Comparison of ENCODE assay signal across 6 cellular contexts in genomic region chr19:54465367-54466109, GRCh38. TPM values are rescaled to one million over a fixed set of nuclear protein-coding genes. Genes with fewer than 3 reads are reported as not detected.
DNase-seq lines count a peak whose midpoint lies in the region; TF ChIP-seq lines count a peak whose summit lies in the region.

No MANE protein-coding gene starts in this region.

- H3K79me2 ChIP-seq in neural progenitor cell (ENCODE audit: low read depth), result no peaks in the 10 kb centered on the region

- H3F3A ChIP-seq in neural progenitor cell (ENCODE audit: low read depth), result peaks cover 45% of the 10 kb centered on the region

- H3K36me3 Mint-ChIP-seq in neural progenitor cell, result no peaks in the 10 kb centered on the region

- H3K27me3 Mint-ChIP-seq in neural progenitor cell (ENCODE audit: insufficient read depth, low read depth), result peaks cover 22% of the 10 kb centered on the region

- H3K4me3 Mint-ChIP-seq in neural progenitor cell, result peak overlapping the region; percentile 80

- H3K9me3 Mint-ChIP-seq in neural progenitor cell, result no peaks in the 10 kb centered on the region

- H3K27me3 ChIP-seq in H7 (ENCODE audit: control insufficient read depth, insufficient read depth, low read length) (peaks cover 20% of the 10 kb centered on the region), neural progenitor cell (peaks cover 58% of the 10 kb centered on the region)

- no peak for TF ChIP-seq CTCF in neural progenitor cell (IDR thresholded peaks at IDR 0.05)

- H3K4me2 ChIP-seq in neural progenitor cell, result no peak overlapping the region

- peaks cover 22% of the 10 kb centered on the region for H4K20me1 ChIP-seq in neural progenitor cell (ENCODE audit: low read depth)

- H3K27ac Mint-ChIP-seq in neural progenitor cell, result no peak overlapping the region

- no peak overlapping the region for H2AFZ ChIP-seq in neural progenitor cell (replicated peaks)

- H3K4me3 ChIP-seq in H7 (ENCODE audit: insufficient read depth, low read depth, low read length) (peak overlapping the region; percentile 5; the same call in 1 of the 2 replicates), neural progenitor cell (no peak overlapping the region)

- WGBS in adipose tissue, 3 donors, result 64 to 85% (median 83%) methylated on average over 48 to 58 of the region's 58 CpGs

- H3K27ac ChIP-seq in adipose tissue (ENCODE audit: low read depth, low read length) (peak overlapping the region; percentile 1), neural progenitor cell (no peak overlapping the region)

- H3K36me3 ChIP-seq in H7 (replicated peaks; ENCODE audit: control insufficient read depth, insufficient read depth, low read length) (peaks cover 4% of the 10 kb centered on the region), neural progenitor cell (no peaks in the 10 kb centered on the region)

- H3K4me1 ChIP-seq in neural progenitor cell, result peaks cover under 1% of the 10 kb centered on the region

- DNase-seq in H7 (peak; percentile 19), neural progenitor cell (ENCODE audit: low spot score) (peak; percentile 24), RKO (ENCODE audit: low spot score) (no peak), NCI-H2171 treated with DMSO at 0.1 percent for 48 hours (lab: John Stamatoyannopoulos, UW) (no peak), germinal center (ENCODE audit: low spot score) (no peak)

- H3K9ac ChIP-seq in neural progenitor cell, result no peak overlapping the region

- H3K4me1 Mint-ChIP-seq in neural progenitor cell, result peaks cover 21% of the 10 kb centered on the region

- H3K9me3 ChIP-seq in neural progenitor cell (ENCODE audit: low read depth), result no peaks in the 10 kb centered on the region

RNA-seq across cellular contexts. Expression of gene LENG9, which starts 2.0 kb away (rescaled TPM):
- total RNA-seq in H7 (2014; rRNA removed; shearing (Covaris generic)), result 3.5 and 7.9 TPM in 2 replicates
- 10 to 100 TPM in 1 of 3 donors, 1 to 10 TPM in 2; 5.7 to 19.7 (median 7.3) TPM for polyA plus RNA-seq in adipose tissue
- total RNA-seq in neural progenitor cell (ENCODE audit: low replicate concordance), result 0.79 and 4.0 TPM in 2 replicates

RNA-seq across cellular contexts. Expression of gene CDC42EP5, which starts 7.6 kb away (rescaled TPM):
- 0.70 and 4.3 TPM in 2 replicates for total RNA-seq in H7 (2014; rRNA removed; shearing (Covaris generic))
- 10 to 100 TPM; 17.1 to 37.7 (median 20.8) TPM for polyA plus RNA-seq in adipose tissue
- total RNA-seq in neural progenitor cell (ENCODE audit: low replicate concordance), result 1.1 TPM in 1 of 2 replicates, not detected in the other

RNA-seq across cellular contexts. Expression of gene LENG8, which starts 16.5 kb away (rescaled TPM):
- total RNA-seq in H7 (2014; rRNA removed; shearing (Covaris generic)), result 25.3 and 30.7 TPM in 2 replicates
- polyA plus RNA-seq in adipose tissue, result 100 to 1,000 TPM; 139 to 155 (median 151) TPM
- total RNA-seq in neural progenitor cell (ENCODE audit: low replicate concordance), result 36.6 and 90.1 TPM in 2 replicates

RNA-seq across cellular contexts. Expression of gene LAIR2, which starts 37.1 kb away (rescaled TPM):
- not detected in 2 replicates for total RNA-seq in H7 (2014; rRNA removed; shearing (Covaris generic))
- not detected for polyA plus RNA-seq in adipose tissue
- not detected in 2 replicates for total RNA-seq in neural progenitor cell (ENCODE audit: low replicate concordance)

RNA-seq across cellular contexts. Expression of gene TTYH1, which starts 50.3 kb away (rescaled TPM):
- 13.4 and 17.7 TPM in 2 replicates for total RNA-seq in H7 (2014; rRNA removed; shearing (Covaris generic))
- 10 to 100 TPM in 1 of 3 donors, under 1 TPM in 2; 0.70 to 11.9 (median 0.79) TPM for polyA plus RNA-seq in adipose tissue
- total RNA-seq in neural progenitor cell (ENCODE audit: low replicate concordance), result 34.2 and 128 TPM in 2 replicates

Comparison
In these comparisons a context has a peak if more than half of its experiments do, and no peak if none do; other contexts are left out.
1. DNase-seq: peak in H7 (single experiment) and neural progenitor cell (single experiment); none in RKO (single experiment), NCI-H2171 treated with DMSO at 0.1 percent for 48 hours (single experiment) and germinal center (single experiment).